24 cellular contexts compared by ENCODE assay signal in genomic region chr5:58499951-58500350, GRCh38. TPM values are rescaled to one million over a fixed set of nuclear protein-coding genes. Genes with fewer than 3 reads are reported as not detected.
DNase-seq lines count a peak whose midpoint lies in the region; ATAC-seq and TF ChIP-seq lines count a peak whose summit lies in the region.
"Had no signal": no experiment of that assay in that cellular context is flagged by ENCODE, and none has a peak within 500 bp of the region (broad histone marks: within the 10 kb centered on the region; RNA-seq: fewer than 3 reads in every experiment).

No MANE protein-coding gene starts in this region.

- intact Hi-C loops in CD14-positive monocyte (cut with micrococcal nuclease) (no loop called here), IMR-90 (cut with micrococcal nuclease) (no loop called here), Right ventricle myocardium superior (cut with DNase I) (loop anchor here (5.0 to 10.0 kb wide), 3 partner anchors 215 to 352 kb away; no protein-coding TSS in a partner anchor), uterus (cut with DNase I; ENCODE audit: low total_unique reads) (no loop called here)

- TF ChIP-seq RAD21 in IMR-90 (IDR thresholded peaks at IDR 0.05; ENCODE audit: low read length), result no peak

- no peaks in the 10 kb centered on the region for H3K4me1 ChIP-seq in IMR-90 (ENCODE audit: control insufficient read depth, insufficient read depth, low read length)
- no peaks in the 10 kb centered on the region for H3K4me1 ChIP-seq in uterus
- H3K4me1 ChIP-seq: esophagus muscularis mucosa had no signal

- H3K4ac ChIP-seq in IMR-90 (ENCODE audit: low read depth, low read length), result no peak overlapping the region

- dilution Hi-C loops in IMR-90 (cut with HindIII; ENCODE audit: low sequenced_read_pairs, unreplicated experiment), result no loop called here

- in situ Hi-C loops in IMR-90 (cut with MboI; ENCODE audit: low sequenced_read_pairs), result loop anchor here (10.0 to 25.0 kb wide), 2 partner anchors 345 to 662 kb away; no protein-coding TSS in a partner anchor

- 0 out of 2 replicates have a peak overlapping the region, but pooled peaks have one; percentile 3 for H3K56ac ChIP-seq in IMR-90 (ENCODE audit: extremely low read depth, insufficient read depth, low read length)

- H3K4me1 Mint-ChIP-seq in CD14-positive monocyte (peaks cover 89% of the 10 kb centered on the region), naive B cell (peaks cover 80 to 94% (median 89%) of the 10 kb centered on the region in 3 donors)

- TF ChIP-seq CTCF in CD14-positive monocyte (IDR thresholded peaks at IDR 0.05) (no peak), IMR-90 (conservative IDR thresholded peaks at IDR 0.05; ENCODE audit: low read depth, low read length) (no peak), uterus (IDR thresholded peaks at IDR 0.05) (no peak), GM10266 (IDR thresholded peaks at IDR 0.05; ENCODE audit: control insufficient read depth, insufficient read depth, low read depth, missing control alignments) (no peak)

- no peak overlapping the region for H3K14ac ChIP-seq in IMR-90 (replicated peaks; ENCODE audit: low read depth, low read length)

- H2BK15ac ChIP-seq in IMR-90 (ENCODE audit: low read depth, low read length), result no peak overlapping the region

- H3K27ac ChIP-seq in IMR-90 (ENCODE audit: insufficient read depth, low read length), result no peak overlapping the region
- no peak overlapping the region for H3K27ac ChIP-seq in uterus
- H3K27ac ChIP-seq: brain microvascular endothelial cell, esophagus muscularis mucosa, thyroid gland had no signal

- no peak overlapping the region for H2AK9ac ChIP-seq in IMR-90 (replicated peaks; ENCODE audit: low read depth, low read length, poor library complexity)

- no peak overlapping the region for H2BK120ac ChIP-seq in IMR-90 (ENCODE audit: low read depth, low read length)

- H3K9ac ChIP-seq in IMR-90 (ENCODE audit: low read depth, low read length), result no peak overlapping the region

- POLR2A ChIA-PET in IMR-90 (lab: Charles Lee; ENCODE audit: unreplicated experiment), result no interaction called here

- H3K23ac ChIP-seq in IMR-90 (ENCODE audit: low read depth, low read length), result no peak overlapping the region

- H3K79me1 ChIP-seq in IMR-90 (ENCODE audit: low read depth in 1 of 2, low read length in 2 of 2), result no peaks in the 10 kb centered on the region

- BruUV-seq in IMR-90 (replicated peaks; lab: Mats Ljungman, UMichigan), result no TSS peak

- H4K8ac ChIP-seq in IMR-90 (ENCODE audit: low read depth in 2 of 2, low read length in 2 of 2), result no peak overlapping the region

- no peaks in the 10 kb centered on the region for H3K9me1 ChIP-seq in IMR-90 (ENCODE audit: insufficient read depth, low read length)

- TF ChIP-seq POLR2A in IMR-90 (IDR thresholded peaks at IDR 0.05; ENCODE audit: low read depth, low read length), result no peak
- TF ChIP-seq POLR2A in uterus (IDR thresholded peaks at IDR 0.05), result no peak

- H3K4me3 Mint-ChIP-seq in CD14-positive monocyte (peak overlapping the region; percentile 1 to 75), naive B cell (peak overlapping the region; percentile 63 to 87 (median 84))
- H3K4me3 Mint-ChIP-seq: effector memory CD8-positive, alpha-beta T cell had no signal

- H2AK5ac ChIP-seq in IMR-90 (ENCODE audit: low read depth, low read length), result no peak overlapping the region

- no peak overlapping the region for H4K91ac ChIP-seq in IMR-90 (ENCODE audit: insufficient read depth, low read depth, low read length)

- DNase-seq in CD14-positive monocyte (ENCODE audit: low spot score) (no peak), IMR-90 (no peak), UCSD-AML1 (lab: John Stamatoyannopoulos, UW; ENCODE audit: unreplicated experiment) (peak; percentile 11), naive B cell (peak; percentile 27), Right ventricle myocardium superior (no peak), uterus (no peak), GM10266 (ENCODE audit: extremely low spot score) (no peak)
- no peak for DNase-seq in activated CD4-positive, CD25-positive, alpha-beta regulatory T cell (lab: John Stamatoyannopoulos, UW)
- DNase-seq: activated CD4-positive, alpha-beta T cell treated with anti-CD3 and anti-CD28 coated beads, Interleukin-2, amount 50 U/mL, for 1 hour; activated effector memory CD4-positive, alpha-beta T cell treated with anti-CD3 and anti-CD28 coated beads, Interleukin-2, amount 50 U/mL, for 16 hours; brain microvascular endothelial cell; effector memory CD8-positive, alpha-beta T cell; EL; H7; hypothalamus; MG63; NCI-H1694; NCI-H2171 treated with DMSO at 0.1 percent for 48 hours; NCI-H524 treated with DMSO at 0.1 percent for 48 hours; stimulated activated CD4-positive, alpha-beta T cell treated with anti-CD3 and anti-CD28 coated beads, Interleukin-2, amount 100 ng/mL, for 24 hours had no signal

- H3K36me3 Mint-ChIP-seq in CD14-positive monocyte (peaks cover 18 to 26% of the 10 kb centered on the region in 2 donors), naive B cell (peaks cover 34 to 38% of the 10 kb centered on the region in 2 donors)

- H3K9me3 ChIP-seq in IMR-90 (ENCODE audit: control insufficient read depth, insufficient read depth, low read length) (no peaks in the 10 kb centered on the region), uterus (no peaks in the 10 kb centered on the region)
- H3K9me3 ChIP-seq: esophagus muscularis mucosa, MG63, thyroid gland had no signal

- no peak overlapping the region for H3K18ac ChIP-seq in IMR-90 (ENCODE audit: low read depth, low read length)

- H4K20me1 ChIP-seq in IMR-90 (ENCODE audit: insufficient read depth, low read length), result no peaks in the 10 kb centered on the region

- H3K36me3 ChIP-seq in IMR-90 (ENCODE audit: control insufficient read depth, insufficient read depth, low read length) (no peaks in the 10 kb centered on the region), uterus (no peaks in the 10 kb centered on the region)
- H3K36me3 ChIP-seq: brain microvascular endothelial cell, esophagus muscularis mucosa, MG63, thyroid gland had no signal

- no peak overlapping the region for H4K5ac ChIP-seq in IMR-90 (ENCODE audit: low read depth, low read length)

- no peak overlapping the region for H2AFZ ChIP-seq in IMR-90 (replicated peaks; ENCODE audit: low read length, poor library complexity)

- CTCF ChIA-PET in IMR-90 (lab: Yijun Ruan, JAX), result interaction anchor here (0.6 kb wide), 1 partner anchor 127 kb away, joined by 3 read pairs; no protein-coding TSS in a partner anchor

- H3K9me3 Mint-ChIP-seq in CD14-positive monocyte (peaks cover 0 to 5% (median 2%) of the 10 kb centered on the region in 7 donors), naive B cell (peaks cover 0 to 26% (median 19%) of the 10 kb centered on the region in 7 donors)

- no peaks in the 10 kb centered on the region for H3K27me3 Mint-ChIP-seq in CD14-positive monocyte (ENCODE audit: low read depth in 3 of 3)
- no peaks in the 10 kb centered on the region for H3K27me3 Mint-ChIP-seq in naive B cell

- H2BK20ac ChIP-seq in IMR-90 (ENCODE audit: low read depth, low read length), result no peak overlapping the region

- ATAC-seq in IMR-90 (ENCODE audit: low read depth) (no peak), naive B cell (ENCODE audit: low read depth in 2 of 2) (peak; percentile 74 to 81), Right ventricle myocardium superior (ENCODE audit: poor library complexity) (no peak)
- ATAC-seq: effector memory CD8-positive, alpha-beta T cell had no signal

- no CpG with 5 or more reads among the region's 2 CpGs for WGBS in IMR-90 (ENCODE audit: extremely low coverage in 2 of 2, insufficient read length in 1 of 2), 2 experiments

- H3K27me3 ChIP-seq in IMR-90 (ENCODE audit: control insufficient read depth, insufficient read depth, low read length), result peaks cover 7% of the 10 kb centered on the region
- no peaks in the 10 kb centered on the region for H3K27me3 ChIP-seq in uterus
- H3K27me3 ChIP-seq: esophagus muscularis mucosa, thyroid gland had no signal

- H3K4me2 ChIP-seq in IMR-90 (ENCODE audit: low read depth, low read length), result no peak overlapping the region

- H3K27ac Mint-ChIP-seq in CD14-positive monocyte (peak overlapping the region; percentile 18 to 91 (median 80)), naive B cell (peak overlapping the region; percentile 52 to 95 (median 90))
- H3K27ac Mint-ChIP-seq: effector memory CD8-positive, alpha-beta T cell had no signal

- no peak overlapping the region for H2BK5ac ChIP-seq in IMR-90 (ENCODE audit: low read depth, low read length, poor library complexity, severe bottlenecking)

- H3K4me3 ChIP-seq in IMR-90 (ENCODE audit: insufficient read depth, low read depth, low read length), result no peak overlapping the region
- no peak overlapping the region for H3K4me3 ChIP-seq in uterus
- H3K4me3 ChIP-seq: esophagus muscularis mucosa, MG63, thyroid gland had no signal

TF ChIP-seq in IMR-90, 13 proteins besides CTCF, POLR2A, EP300 and RAD21 (continues in another document):
- no peak for TF ChIP-seq MXI1 (IDR thresholded peaks at IDR 0.05; ENCODE audit: borderline replicate concordance, low read depth, low read length)
- no peak for TF ChIP-seq CEBPB (IDR thresholded peaks at IDR 0.05; ENCODE audit: low read depth, low read length)
- no peak for TF ChIP-seq MAZ (IDR thresholded peaks at IDR 0.05; ENCODE audit: borderline replicate concordance, low read depth, low read length)
- TF ChIP-seq MAFK (IDR thresholded peaks at IDR 0.05; ENCODE audit: low read depth, low read length), result no peak

RNA-seq across cellular contexts. Expression of gene GAPT, which starts 8.7 kb away (rescaled TPM):
- 100 to 1,000 TPM; 103 to 173 TPM for polyA plus RNA-seq in CD14-positive monocyte
- not detected in 2 replicates for total RNA-seq in IMR-90 (2012; rRNA removed)
- polyA plus RNA-seq in IMR-90 (2012; rRNA removed), result not detected in 2 replicates
- not detected in 2 replicates for polyA plus RNA-seq in IMR-90 (2012; cell fraction: cytosol; rRNA removed)
- not detected in 2 replicates for polyA plus RNA-seq in IMR-90 (2012; cell fraction: nucleus; rRNA removed; ENCODE audit: low replicate concordance)
- polyA plus RNA-seq in naive B cell (ENCODE audit: low read depth in 6 of 6), result 100 to 1,000 TPM; 308 to 432 (median 350) TPM
- 0.43 TPM for total RNA-seq in Right ventricle myocardium superior
- 1 to 10 TPM in 1 of 4 donors, under 1 TPM in 2, not detected in 1; 0.61 to 6.8 (median 0.97) TPM for total RNA-seq in uterus
- total RNA-seq: frontal cortex, H7, pulmonary artery endothelial cell had no signal

RNA-seq across cellular contexts. Expression of gene PLK2, which starts 40.1 kb away (rescaled TPM):
- polyA plus RNA-seq in CD14-positive monocyte (1 to 10 TPM; 3.4 to 4.5 TPM), IMR-90 (2012; rRNA removed) (129 and 145 TPM in 2 replicates), naive B cell (ENCODE audit: low read depth in 6 of 6) (1 to 10 TPM; 1.9 to 8.9 (median 7.5) TPM)
- total RNA-seq in IMR-90 (2012; rRNA removed) (322 and 337 TPM in 2 replicates), Right ventricle myocardium superior (63.6 TPM), uterus (100 to 1,000 TPM in 3 of 4 donors, 10 to 100 TPM in 1; 75.6 to 329 (median 147) TPM)
- polyA plus RNA-seq in IMR-90 (2012; cell fraction: cytosol; rRNA removed), result 73.7 and 140 TPM in 2 replicates
- 303 and 325 TPM in 2 replicates for polyA plus RNA-seq in IMR-90 (2012; cell fraction: nucleus; rRNA removed; ENCODE audit: low replicate concordance)

Comparison
In these comparisons a context has a peak if more than half of its experiments do, and no peak if none do; other contexts are left out.
1. DNase-seq: peak in UCSD-AML1 (single experiment) and naive B cell (single experiment); none in CD14-positive monocyte (single experiment), IMR-90 (single experiment), Right ventricle myocardium superior (single experiment), uterus (0 of 2), GM10266 (single experiment) and activated CD4-positive, CD25-positive, alpha-beta regulatory T cell (0 of 4).
2. ATAC-seq: peak in naive B cell (2 of 2); none in IMR-90 (single experiment) and Right ventricle myocardium superior (single experiment).